Comparison of ENCODE assay signal across 10 cellular contexts in the genomic region with DNA sequence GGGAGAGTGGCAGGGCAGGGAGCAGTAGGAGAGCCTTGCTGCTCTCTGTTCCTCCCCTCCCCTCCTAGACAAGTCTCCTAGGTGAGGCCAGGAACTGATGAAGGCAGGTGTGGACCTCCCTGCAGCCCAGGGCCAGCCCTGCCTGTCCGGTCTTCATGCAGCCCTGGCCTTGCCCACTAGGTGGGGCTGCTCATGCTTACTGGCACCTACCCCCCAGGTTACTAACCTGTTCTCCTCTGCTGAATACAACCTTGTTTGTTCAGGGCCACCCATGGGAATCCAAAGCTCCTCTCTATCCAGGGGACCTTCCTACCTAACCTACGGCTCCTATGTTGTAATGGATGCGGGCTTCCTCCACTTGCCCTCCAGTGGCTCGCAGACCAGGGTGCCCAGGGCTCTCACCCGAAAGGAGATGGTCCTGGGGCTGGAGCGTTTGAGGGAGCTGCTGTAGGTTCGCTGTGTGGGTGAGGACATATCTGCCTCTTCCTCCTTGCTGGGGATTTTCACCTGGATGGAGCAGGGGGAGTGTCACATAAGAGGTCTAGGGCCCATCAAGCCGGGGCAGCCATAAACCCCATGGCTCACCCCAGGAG. TPM values are rescaled to one million over a fixed set of nuclear protein-coding genes. Genes with fewer than 3 reads are reported as not detected.
DNase-seq lines count a peak whose midpoint lies in the region; ATAC-seq and TF ChIP-seq lines count a peak whose summit lies in the region.
"Had no signal": no experiment of that assay in that cellular context is flagged by ENCODE, and none has a peak within 500 bp of the region (broad histone marks: within the 10 kb centered on the region; RNA-seq: fewer than 3 reads in every experiment).

No MANE protein-coding gene starts in this region.

- TF ChIP-seq RAD21 in HCT116 (IDR thresholded peaks at IDR 0.05; ENCODE audit: low read depth) = peak; percentile 86

- H3K4me1 Mint-ChIP-seq in WTC11 = no peaks in the 10 kb centered on the region; the same call in 1 of the 2 replicates
- peaks cover 38% of the 10 kb centered on the region for H3K4me1 Mint-ChIP-seq in nephron progenitor cell

- H3K9me3 Mint-ChIP-seq in WTC11 (no peaks in the 10 kb centered on the region), nephron progenitor cell (no peaks in the 10 kb centered on the region)

- no peaks in the 10 kb centered on the region for H3K9me3 ChIP-seq in HCT116 (ENCODE audit: control insufficient read depth in 1 of 2, insufficient read depth in 1 of 2, low read depth in 1 of 2, low read length in 2 of 2)
- H3K9me3 ChIP-seq: BLaER1 treated with 17β-estradiol and CSF1 and Interleukin-3, amounts not matched to agents 10 nM and 100 nM had no signal

- intact Hi-C loops in HCT116 (cut with micrococcal nuclease) = loop anchor here (1.0 kb wide), 1 partner anchor 23 kb away; no protein-coding TSS in a partner anchor

- peak; percentile 62 to 65 for DNase-seq in NCI-H2081 (lab: John Stamatoyannopoulos, UW)
- no peak for DNase-seq in NCI-H2081 treated with DMSO at 0.1 percent for 48 hours (lab: John Stamatoyannopoulos, UW)
- DNase-seq in HCT116 (ENCODE audit: low read depth, low spot score) = no peak
- DNase-seq in NCI-H1694 (lab: John Stamatoyannopoulos, UW) = peak; percentile 20
- DNase-seq in WTC11 (ENCODE audit: low spot score) = peak; percentile 90
- DNase-seq in epithelial cell of prostate (ENCODE audit: low read depth, low spot score) = no peak
- DNase-seq in nephron progenitor cell = peak; percentile 78
- DNase-seq in putamen (ENCODE audit: low spot score) = no peak

- H3K9ac ChIP-seq in HCT116 (ENCODE audit: low read length) = no peak overlapping the region

- H3K27ac Mint-ChIP-seq in WTC11 (no peak overlapping the region), nephron progenitor cell (no peak overlapping the region)
- H3K27ac Mint-ChIP-seq: activated naive CD8-positive, alpha-beta T cell had no signal

- H3K4me3 Mint-ChIP-seq in WTC11 = no peak overlapping the region
- H3K4me3 Mint-ChIP-seq in nephron progenitor cell = no peak overlapping the region
- H3K4me3 Mint-ChIP-seq: activated naive CD8-positive, alpha-beta T cell had no signal

- no peaks in the 10 kb centered on the region for H3K27me3 Mint-ChIP-seq in WTC11 (ENCODE audit: low read depth)
- H3K27me3 Mint-ChIP-seq in nephron progenitor cell (ENCODE audit: low read depth, poor library complexity) = peaks cover 31% of the 10 kb centered on the region

- H4K20me1 ChIP-seq in HCT116 (ENCODE audit: insufficient read depth) = no peaks in the 10 kb centered on the region; the same call in 1 of the 2 replicates

- BruUV-seq in HCT116 (replicated peaks; lab: Mats Ljungman, UMichigan) = no TSS peak

- TF ChIP-seq CTCF in HCT116 (IDR thresholded peaks at IDR 0.05 in 2 of 3, conservative IDR thresholded peaks at IDR 0.05 in 1 of 3; ENCODE audit: borderline replicate concordance in 1 of 3, insufficient read depth in 1 of 3, low read depth in 2 of 3, low read length in 2 of 3) (peak; percentile 88 to 97 (median 90)), WTC11 (IDR thresholded peaks at IDR 0.05) (peak; percentile 81), nephron progenitor cell (IDR thresholded peaks at IDR 0.05) (peak; percentile 84)

- ATAC-seq in HCT116 = peak; percentile 94
- ATAC-seq in WTC11 = peak; percentile 95

- H3K4me3 ChIP-seq in HCT116 (replicated peaks in 1 of 2; ENCODE audit: low read depth in 1 of 2, low read length in 2 of 2) = no peak overlapping the region
- H3K4me3 ChIP-seq: BLaER1 treated with 17β-estradiol and CSF1 and Interleukin-3, amounts not matched to agents 10 nM and 100 nM had no signal

- CTCF ChIA-PET in HCT116 (lab: Charles Lee) (interaction anchor here (1.0 to 2.5 kb wide), 5 partner anchors 8 to 63 kb away, joined by 3 to 9 read pairs (median 4); no protein-coding TSS in a partner anchor), WTC11 (lab: Charles Lee) (interaction anchor here (0.6 to 3.1 kb wide), 18 partner anchors 9 to 130 kb away, joined by 3 to 29 read pairs (median 7); a partner anchor contains a TSS)

- peaks cover 6% of the 10 kb centered on the region; the same call in 1 of the 2 replicates for H3K36me3 Mint-ChIP-seq in WTC11
- H3K36me3 Mint-ChIP-seq in nephron progenitor cell (ENCODE audit: low read depth) = no peaks in the 10 kb centered on the region
- H3K36me3 Mint-ChIP-seq: activated naive CD8-positive, alpha-beta T cell had no signal

- H3K4me2 ChIP-seq in HCT116 (ENCODE audit: low read length) = no peak overlapping the region
- H3K4me2 ChIP-seq: BLaER1 treated with 17β-estradiol and CSF1 and Interleukin-3, amounts not matched to agents 10 nM and 100 nM had no signal

- H3K36me3 ChIP-seq in HCT116 (ENCODE audit: control insufficient read depth in 1 of 2, insufficient read depth in 2 of 2, low read length in 2 of 2) = peaks cover 14 to 47% of the 10 kb centered on the region in 2 experiments; a peak in 3 of 4 replicates
- H3K36me3 ChIP-seq: BLaER1 treated with 17β-estradiol and CSF1 and Interleukin-3, amounts not matched to agents 10 nM and 100 nM had no signal

- no peaks in the 10 kb centered on the region for H3K9me2 ChIP-seq in HCT116 (ENCODE audit: insufficient read depth)

- H3K27me3 ChIP-seq in HCT116 (ENCODE audit: insufficient read depth, low read length) = no peaks in the 10 kb centered on the region
- H3K27me3 ChIP-seq: BLaER1 treated with 17β-estradiol and CSF1 and Interleukin-3, amounts not matched to agents 10 nM and 100 nM had no signal

- POLR2A ChIA-PET in HCT116 (lab: Charles Lee) (no interaction called here), WTC11 (lab: Charles Lee) (interaction anchor here (0.7 to 1.4 kb wide), 2 partner anchors 15 to 126 kb away, joined by 3 to 5 read pairs; no protein-coding TSS in a partner anchor)

- peaks cover 9% of the 10 kb centered on the region; the same call in 1 of the 2 replicates for H3K79me2 ChIP-seq in HCT116 (ENCODE audit: insufficient read depth, low read length)

- no peaks in the 10 kb centered on the region for H3K4me1 ChIP-seq in HCT116 (ENCODE audit: control insufficient read depth in 1 of 2, insufficient read depth in 2 of 2, low read length in 2 of 2)

- TF ChIP-seq POLR2A in HCT116 (IDR thresholded peaks at IDR 0.05; ENCODE audit: borderline replicate concordance, extremely low read depth, insufficient read depth, insufficient read length) = no peak

- RAD21 ChIA-PET in HCT116 (lab: Charles Lee; ENCODE audit: low non-redundant PET in 1 of 2, low total read pairs in 2 of 2, uncharacterized antibody in 2 of 2, unreplicated experiment in 2 of 2) = no interaction called here

- no peak overlapping the region for H2AFZ ChIP-seq in HCT116 (ENCODE audit: low read depth, low read length, poor library complexity, severe bottlenecking)

- no peak overlapping the region for H3K27ac ChIP-seq in HCT116 (ENCODE audit: low read depth, low read length)
- H3K27ac ChIP-seq in epithelial cell of prostate = peak overlapping the region; percentile 87
- H3K27ac ChIP-seq: BLaER1 treated with 17β-estradiol and CSF1 and Interleukin-3, amounts not matched to agents 10 nM and 100 nM had no signal

TF ChIP-seq in HCT116, 20 proteins besides CTCF, POLR2A, EP300 and RAD21 (continues in another document):
- TF ChIP-seq, protein P1, sequence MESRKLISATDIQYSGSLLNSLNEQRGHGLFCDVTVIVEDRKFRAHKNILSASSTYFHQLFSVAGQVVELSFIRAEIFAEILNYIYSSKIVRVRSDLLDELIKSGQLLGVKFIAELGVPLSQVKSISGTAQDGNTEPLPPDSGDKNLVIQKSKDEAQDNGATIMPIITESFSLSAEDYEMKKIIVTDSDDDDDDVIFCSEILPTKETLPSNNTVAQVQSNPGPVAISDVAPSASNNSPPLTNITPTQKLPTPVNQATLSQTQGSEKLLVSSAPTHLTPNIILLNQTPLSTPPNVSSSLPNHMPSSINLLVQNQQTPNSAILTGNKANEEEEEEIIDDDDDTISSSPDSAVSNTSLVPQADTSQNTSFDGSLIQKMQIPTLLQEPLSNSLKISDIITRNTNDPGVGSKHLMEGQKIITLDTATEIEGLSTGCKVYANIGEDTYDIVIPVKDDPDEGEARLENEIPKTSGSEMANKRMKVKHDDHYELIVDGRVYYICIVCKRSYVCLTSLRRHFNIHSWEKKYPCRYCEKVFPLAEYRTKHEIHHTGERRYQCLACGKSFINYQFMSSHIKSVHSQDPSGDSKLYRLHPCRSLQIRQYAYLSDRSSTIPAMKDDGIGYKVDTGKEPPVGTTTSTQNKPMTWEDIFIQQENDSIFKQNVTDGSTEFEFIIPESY (IDR thresholded peaks at IDR 0.05; ENCODE audit: extremely low read depth, insufficient replicate concordance, low read length) = no peak
- TF ChIP-seq TCF7L2 (IDR thresholded peaks at IDR 0.05; ENCODE audit: borderline replicate concordance, extremely low read depth, insufficient read depth, insufficient read length) = no peak
- no peak for TF ChIP-seq YY1 (IDR thresholded peaks at IDR 0.05; ENCODE audit: extremely low read depth, insufficient replicate concordance, low read depth, low read length)

TF ChIP-seq in WTC11, 78 proteins besides CTCF, POLR2A, EP300 and RAD21:
- peak; percentile 46; the same call in 1 of the 2 replicates for TF ChIP-seq ZNF423 (CRISPR knock-in tag; IDR thresholded peaks at IDR 0.05)
- TF ChIP-seq KAT7 (CRISPR knock-in tag; IDR thresholded peaks at IDR 0.05; ENCODE audit: borderline replicate concordance) = no peak
- peak; percentile 17; the same call in 1 of the 2 replicates for TF ChIP-seq GABPB1 (CRISPR knock-in tag; IDR thresholded peaks at IDR 0.05)

RNA-seq across cellular contexts. Expression of a gene that starts 7.9 kb away (rescaled TPM):
- total RNA-seq in HCT116 (2021; ENCODE audit: unreplicated experiment) (2.0 TPM), WTC11 (2021) (6.1 to 10.1 TPM (median 7.9 TPM) in 3 replicates)
- 0.39 and 1.00 TPM in 2 replicates for polyA plus RNA-seq in HCT116 (2012)

RNA-seq across cellular contexts. Expression of a gene that starts 13.7 kb away (rescaled TPM):
- total RNA-seq in HCT116 (2021; ENCODE audit: unreplicated experiment) = 56.1 TPM
- 36.1 and 45.8 TPM in 2 replicates for polyA plus RNA-seq in HCT116 (2012)
- total RNA-seq in WTC11 (2021) = 14.5 to 15.6 TPM (median 14.9 TPM) in 3 replicates

RNA-seq across cellular contexts. Expression of a gene that starts 36.1 kb away (rescaled TPM):
- not detected for total RNA-seq in HCT116 (2021; ENCODE audit: unreplicated experiment)
- 0.49 and 0.90 TPM in 2 replicates for polyA plus RNA-seq in HCT116 (2012)
- 0.34 to 0.50 TPM (median 0.44 TPM) in 3 replicates for total RNA-seq in WTC11 (2021)

Comparison
In these comparisons a context has a peak if more than half of its experiments do, and no peak if none do; other contexts are left out.
1. DNase-seq: peak in NCI-H2081 (2 of 2), NCI-H1694 (single experiment), WTC11 (single experiment) and nephron progenitor cell (single experiment); none in NCI-H2081 treated with DMSO at 0.1 percent for 48 hours (single experiment), HCT116 (single experiment), epithelial cell of prostate (single experiment) and putamen (single experiment).
2. Peak in every context shown above with its lines, with median percentiles within 50 percentile points of each other: CTCF ChIP-seq.